In the genomic region with DNA sequence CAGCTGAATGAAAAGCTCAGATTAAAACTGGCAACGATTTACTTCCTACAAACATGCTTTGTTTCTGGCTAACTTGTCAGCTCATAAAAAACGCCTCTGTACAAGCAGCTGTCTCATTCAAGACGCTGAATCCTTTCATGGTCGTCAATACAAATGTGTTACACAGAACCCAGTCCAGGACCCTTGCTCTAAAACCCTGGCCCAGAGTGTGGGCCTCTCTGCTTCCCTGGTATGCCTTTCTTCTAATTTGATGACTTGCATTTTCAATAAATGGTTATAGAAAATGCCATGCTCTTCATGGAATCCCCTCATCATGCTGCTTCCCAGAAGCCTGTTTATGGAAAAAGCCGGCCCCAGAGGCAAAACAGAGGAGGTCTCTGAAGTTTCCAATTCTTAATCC, we compare ENCODE assay signal across 1 cellular context.
TF ChIP-seq lines count a peak whose summit lies in the region.

No MANE protein-coding gene starts in this region.

TF ChIP-seq in HCT116, 20 proteins besides CTCF, POLR2A, EP300 and RAD21 (continued from another document):
- TF ChIP-seq, protein P1, sequence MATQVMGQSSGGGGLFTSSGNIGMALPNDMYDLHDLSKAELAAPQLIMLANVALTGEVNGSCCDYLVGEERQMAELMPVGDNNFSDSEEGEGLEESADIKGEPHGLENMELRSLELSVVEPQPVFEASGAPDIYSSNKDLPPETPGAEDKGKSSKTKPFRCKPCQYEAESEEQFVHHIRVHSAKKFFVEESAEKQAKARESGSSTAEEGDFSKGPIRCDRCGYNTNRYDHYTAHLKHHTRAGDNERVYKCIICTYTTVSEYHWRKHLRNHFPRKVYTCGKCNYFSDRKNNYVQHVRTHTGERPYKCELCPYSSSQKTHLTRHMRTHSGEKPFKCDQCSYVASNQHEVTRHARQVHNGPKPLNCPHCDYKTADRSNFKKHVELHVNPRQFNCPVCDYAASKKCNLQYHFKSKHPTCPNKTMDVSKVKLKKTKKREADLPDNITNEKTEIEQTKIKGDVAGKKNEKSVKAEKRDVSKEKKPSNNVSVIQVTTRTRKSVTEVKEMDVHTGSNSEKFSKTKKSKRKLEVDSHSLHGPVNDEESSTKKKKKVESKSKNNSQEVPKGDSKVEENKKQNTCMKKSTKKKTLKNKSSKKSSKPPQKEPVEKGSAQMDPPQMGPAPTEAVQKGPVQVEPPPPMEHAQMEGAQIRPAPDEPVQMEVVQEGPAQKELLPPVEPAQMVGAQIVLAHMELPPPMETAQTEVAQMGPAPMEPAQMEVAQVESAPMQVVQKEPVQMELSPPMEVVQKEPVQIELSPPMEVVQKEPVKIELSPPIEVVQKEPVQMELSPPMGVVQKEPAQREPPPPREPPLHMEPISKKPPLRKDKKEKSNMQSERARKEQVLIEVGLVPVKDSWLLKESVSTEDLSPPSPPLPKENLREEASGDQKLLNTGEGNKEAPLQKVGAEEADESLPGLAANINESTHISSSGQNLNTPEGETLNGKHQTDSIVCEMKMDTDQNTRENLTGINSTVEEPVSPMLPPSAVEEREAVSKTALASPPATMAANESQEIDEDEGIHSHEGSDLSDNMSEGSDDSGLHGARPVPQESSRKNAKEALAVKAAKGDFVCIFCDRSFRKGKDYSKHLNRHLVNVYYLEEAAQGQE (IDR thresholded peaks at IDR 0.05; ENCODE audit: low read depth): no peak
- TF ChIP-seq EGR1 (IDR thresholded peaks at IDR 0.05; ENCODE audit: low read depth) (no peak), ZFX (IDR thresholded peaks at IDR 0.05) (no peak), EZH2 (IDR thresholded peaks at IDR 0.05) (no peak), ELF1 (IDR thresholded peaks at IDR 0.05; ENCODE audit: borderline replicate concordance, low read depth) (no peak), CBX3 (IDR thresholded peaks at IDR 0.05; ENCODE audit: low read depth) (no peak), SRF (IDR thresholded peaks at IDR 0.05; ENCODE audit: low read depth) (no peak), TCF7L2 (IDR thresholded peaks at IDR 0.05; ENCODE audit: borderline replicate concordance, extremely low read depth, insufficient read depth, insufficient read length) (no peak), ZNF274 (IDR thresholded peaks at IDR 0.05; ENCODE audit: low read depth, low read length) (no peak), SP1 (IDR thresholded peaks at IDR 0.05; ENCODE audit: low read depth) (no peak), SIN3A (IDR thresholded peaks at IDR 0.05; ENCODE audit: low read depth) (no peak)
- TF ChIP-seq, protein P2, sequence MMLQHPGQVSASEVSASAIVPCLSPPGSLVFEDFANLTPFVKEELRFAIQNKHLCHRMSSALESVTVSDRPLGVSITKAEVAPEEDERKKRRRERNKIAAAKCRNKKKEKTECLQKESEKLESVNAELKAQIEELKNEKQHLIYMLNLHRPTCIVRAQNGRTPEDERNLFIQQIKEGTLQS (IDR thresholded peaks at IDR 0.05): no peak
